25 cellular contexts compared by ENCODE assay signal in the genomic region with DNA sequence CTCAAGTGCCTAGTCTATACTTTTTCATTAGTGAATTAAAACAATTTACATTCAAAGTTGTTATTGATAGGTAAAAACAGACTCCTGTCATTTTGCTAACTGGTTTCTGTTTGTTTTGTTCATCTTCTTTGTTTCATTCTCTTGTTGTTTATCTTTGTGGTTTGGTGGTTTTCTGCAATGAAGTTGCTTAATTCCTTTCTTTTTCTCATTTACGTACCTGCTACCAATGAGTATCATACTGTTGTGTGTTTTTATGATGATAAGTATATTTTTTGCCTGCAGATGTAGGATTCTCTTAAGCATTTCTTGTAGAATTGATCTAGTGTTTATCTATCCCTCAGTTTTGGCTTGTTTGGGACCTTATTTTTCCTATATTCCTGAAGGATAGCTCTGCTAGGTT.
"Had no signal": no experiment of that assay in that cellular context is flagged by ENCODE, and none has a peak within 500 bp of the region (broad histone marks: within the 10 kb centered on the region; RNA-seq: fewer than 3 reads in every experiment).

No MANE protein-coding gene starts in this region.

- H3K4me3 ChIP-seq: hepatocyte, left ventricle myocardium inferior, lung, neural progenitor cell, right atrium auricular region, right lobe of liver, smooth muscle cell, tibial nerve, upper lobe of left lung, vagina had no signal

- DNase-seq: islet precursor cell; left ventricle myocardium inferior; naive B cell; natural killer cell; nephron progenitor cell; occipital lobe; right lobe of liver; stimulated activated CD4-positive, alpha-beta T cell treated with anti-CD3 and anti-CD28 coated beads, Interleukin-1b, Interleukin-23, amount 100 ng/mL, for 48 hours; stimulated activated CD4-positive, alpha-beta T cell treated with anti-CD3 and anti-CD28 coated beads, Interleukin-2, amount 100 ng/mL, for 48 hours; stimulated activated CD4-positive, alpha-beta T cell treated with anti-CD3 and anti-CD28 coated beads, Interleukin-4, amount 100 ng/mL, for 4 hours; stimulated activated CD8-positive, alpha-beta memory T cell treated with anti-CD3 and anti-CD28 coated beads, Interleukin-4, amount 100 ng/mL, for 48 hours; stimulated activated naive CD4-positive, alpha-beta T cell treated with Interleukin-2 at 50 U/mL for 16 hours; stimulated activated naive CD8-positive, alpha-beta T cell treated with anti-CD3 and anti-CD28 coated beads, Interleukin-15, amount 100 ng/mL, for 72 hours; substantia nigra; upper lobe of left lung had no signal

- H3K9ac ChIP-seq: neural progenitor cell, parathyroid adenoma had no signal

- H3K36me3 ChIP-seq: left ventricle myocardium inferior, neutrophil, right atrium auricular region, right lobe of liver, tibial nerve, upper lobe of left lung, vagina had no signal

- H3K4me2 ChIP-seq: hepatocyte, neural progenitor cell, smooth muscle cell had no signal

- H3K4me1 ChIP-seq: left ventricle myocardium inferior, parathyroid adenoma, right atrium auricular region, right lobe of liver, tibial nerve, upper lobe of left lung, vagina had no signal

- H3K79me2 ChIP-seq: hepatocyte, parathyroid adenoma had no signal

- H3K9me3 ChIP-seq: neutrophil, vagina had no signal

- H2AFZ ChIP-seq: hepatocyte, neural progenitor cell, parathyroid adenoma had no signal

- H3K27me3 ChIP-seq: hepatocyte, neural progenitor cell, neutrophil, right atrium auricular region, right lobe of liver, tibial nerve, upper lobe of left lung, vagina had no signal

- ATAC-seq: natural killer cell; right lobe of liver; stimulated activated memory B cell treated with anti-CD40 and anti-IgM and Interleukin-4, amounts not matched to agents 10 μg/mL and 1 μg/mL and 100 μg/mL, for 72 hours; stimulated activated naive CD8-positive, alpha-beta T cell treated with anti-CD3 and anti-CD28 coated beads, Interleukin-15, amount 100 ng/mL, for 72 hours had no signal
